ENCODE assay signal across 1 cellular context in the genomic region with DNA sequence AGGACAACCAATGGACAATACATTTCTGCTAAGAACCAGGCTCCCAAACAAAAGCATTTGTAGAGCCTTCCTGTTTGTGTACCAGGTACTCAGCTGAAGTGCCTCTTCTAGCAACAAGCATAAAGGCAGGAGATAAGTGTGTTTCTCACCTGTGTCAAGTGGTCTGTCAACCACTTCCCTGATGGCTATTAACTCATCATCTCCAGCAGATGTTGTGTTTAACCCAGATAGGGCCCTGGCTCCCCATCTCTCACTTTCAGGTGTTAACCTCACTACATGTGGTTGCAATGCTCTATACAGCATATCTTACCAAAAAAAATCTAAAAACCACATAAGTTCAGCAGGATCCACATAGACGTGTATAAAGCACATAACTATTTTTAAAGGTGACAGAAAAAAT.
TF ChIP-seq lines count a peak whose summit lies in the region.

No MANE protein-coding gene starts in this region.

TF ChIP-seq in IMR-90, 13 proteins besides CTCF, POLR2A, EP300 and RAD21 (continued from another document):
- no peak for TF ChIP-seq CEBPB (IDR thresholded peaks at IDR 0.05; ENCODE audit: low read depth, low read length)
- TF ChIP-seq, protein P1, sequence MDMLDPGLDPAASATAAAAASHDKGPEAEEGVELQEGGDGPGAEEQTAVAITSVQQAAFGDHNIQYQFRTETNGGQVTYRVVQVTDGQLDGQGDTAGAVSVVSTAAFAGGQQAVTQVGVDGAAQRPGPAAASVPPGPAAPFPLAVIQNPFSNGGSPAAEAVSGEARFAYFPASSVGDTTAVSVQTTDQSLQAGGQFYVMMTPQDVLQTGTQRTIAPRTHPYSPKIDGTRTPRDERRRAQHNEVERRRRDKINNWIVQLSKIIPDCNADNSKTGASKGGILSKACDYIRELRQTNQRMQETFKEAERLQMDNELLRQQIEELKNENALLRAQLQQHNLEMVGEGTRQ (IDR thresholded peaks at IDR 0.05; ENCODE audit: low read depth, low read length) = no peak
- no peak for TF ChIP-seq RFX5 (IDR thresholded peaks at IDR 0.05; ENCODE audit: low read depth, low read length)
- no peak for TF ChIP-seq FOS (IDR thresholded peaks at IDR 0.05; ENCODE audit: low read depth, low read length)
- no peak for TF ChIP-seq MAZ (IDR thresholded peaks at IDR 0.05; ENCODE audit: borderline replicate concordance, low read depth, low read length)
- no peak for TF ChIP-seq CHD1 (IDR thresholded peaks at IDR 0.05; ENCODE audit: low read depth, low read length)
- TF ChIP-seq MAFK (IDR thresholded peaks at IDR 0.05; ENCODE audit: low read depth, low read length) = no peak
